8 cellular contexts compared by ENCODE assay signal in the genomic region with DNA sequence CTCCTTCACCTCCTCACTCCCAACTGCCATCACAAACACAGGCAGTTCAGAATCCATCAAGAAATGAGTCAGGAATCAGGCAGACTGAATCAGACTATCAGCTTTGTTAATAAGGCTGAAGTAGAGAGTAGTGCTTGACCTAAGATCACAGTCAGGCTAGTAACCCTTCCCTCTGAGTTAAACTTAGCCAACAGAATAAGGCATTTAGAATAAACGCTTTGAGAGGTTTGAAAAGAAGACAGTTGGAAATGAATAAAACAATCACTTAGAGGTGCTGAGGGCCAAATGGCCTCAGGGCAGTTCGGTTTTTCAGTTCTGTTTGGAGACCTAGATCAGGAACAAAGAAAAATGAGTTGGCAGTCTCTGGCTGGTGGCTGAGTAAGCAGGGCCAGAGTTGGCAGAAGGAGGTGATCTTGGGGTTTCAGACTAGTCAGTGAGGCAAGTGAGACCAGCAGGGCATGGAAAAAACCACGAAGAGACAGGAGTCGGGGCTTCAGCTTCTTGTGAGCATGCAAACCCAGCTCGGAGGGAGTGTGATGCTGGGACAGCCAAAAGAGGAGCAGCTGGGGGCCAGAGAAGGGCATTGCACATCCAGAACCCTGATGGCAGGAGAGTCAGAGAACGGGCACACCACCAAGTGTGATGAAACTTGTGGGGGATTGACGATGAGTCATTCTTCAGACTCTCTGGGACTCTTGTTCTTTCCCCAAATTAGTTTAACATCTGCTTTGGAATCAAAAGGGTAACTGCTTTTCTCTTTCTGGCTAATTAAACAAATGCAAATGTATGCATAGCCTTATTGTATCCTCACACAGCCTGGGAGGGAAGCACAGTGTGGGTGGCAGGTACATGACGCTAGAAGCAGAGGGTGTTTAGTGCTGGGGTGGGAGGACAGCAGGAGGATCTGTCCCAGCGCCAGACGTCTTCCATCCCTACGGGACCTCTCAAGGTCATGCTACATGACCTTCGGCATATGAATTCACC. TPM values are rescaled to one million over a fixed set of nuclear protein-coding genes. Genes with fewer than 3 reads are reported as not detected.
DNase-seq lines count a peak whose midpoint lies in the region; ATAC-seq lines count a peak whose summit lies in the region.

No MANE protein-coding gene starts in this region.

- peaks cover 22% of the 10 kb centered on the region for H3K4me1 Mint-ChIP-seq in stimulated activated effector memory CD8-positive, alpha-beta T cell treated with anti-CD3 and anti-CD28 coated beads, Interleukin-12 subunit alpha, Interleukin-12 subunit beta, amount 100 ng/mL, for 72 hours
- peaks cover 0 to 8% (median 2%) of the 10 kb centered on the region in 3 donors for H3K4me1 Mint-ChIP-seq in CD8-positive, alpha-beta memory T cell

- H3K27me3 ChIP-seq in CD8-positive, alpha-beta memory T cell (ENCODE audit: insufficient read depth, low read length, poor library complexity, severe bottlenecking), result no peaks in the 10 kb centered on the region

- no peaks in the 10 kb centered on the region for H3K9me3 Mint-ChIP-seq in stimulated activated effector memory CD8-positive, alpha-beta T cell treated with anti-CD3 and anti-CD28 coated beads, Interleukin-12 subunit alpha, Interleukin-12 subunit beta, amount 100 ng/mL, for 72 hours
- H3K9me3 Mint-ChIP-seq in CD8-positive, alpha-beta memory T cell, result no peaks in the 10 kb centered on the region

- H3K27ac ChIP-seq in CD8-positive, alpha-beta memory T cell (ENCODE audit: low read depth, low read length), result no peak overlapping the region

- POLR2A ChIA-PET in CD8-positive, alpha-beta memory T cell (lab: Charles Lee), result no interaction called here

- no peaks in the 10 kb centered on the region for H3K36me3 ChIP-seq in CD8-positive, alpha-beta memory T cell (ENCODE audit: insufficient read depth, low read length)

- H3K27ac Mint-ChIP-seq in stimulated activated effector memory CD8-positive, alpha-beta T cell treated with anti-CD3 and anti-CD28 coated beads, Interleukin-12 subunit alpha, Interleukin-12 subunit beta, amount 100 ng/mL, for 72 hours, result peak overlapping the region; percentile 68
- peak overlapping the region in 3 of 8 donors; percentile 11 to 64 (median 37) for H3K27ac Mint-ChIP-seq in CD8-positive, alpha-beta memory T cell

- no peaks in the 10 kb centered on the region for H3K36me3 Mint-ChIP-seq in stimulated activated effector memory CD8-positive, alpha-beta T cell treated with anti-CD3 and anti-CD28 coated beads, Interleukin-12 subunit alpha, Interleukin-12 subunit beta, amount 100 ng/mL, for 72 hours
- H3K36me3 Mint-ChIP-seq in CD8-positive, alpha-beta memory T cell, result peaks cover 0 to 4% (median under 1%) of the 10 kb centered on the region in 3 donors

- ATAC-seq in GM18909 (IDR thresholded peaks at IDR 0.05; ENCODE audit: poor library complexity, unreplicated experiment), result peak; percentile 57
- ATAC-seq in stimulated activated effector memory CD8-positive, alpha-beta T cell treated with anti-CD3 and anti-CD28 coated beads, Interleukin-12 subunit alpha, Interleukin-12 subunit beta, amount 100 ng/mL, for 72 hours, result peak; percentile 89

- H3K27me3 Mint-ChIP-seq in CD8-positive, alpha-beta memory T cell, result no peaks in the 10 kb centered on the region

- no peak overlapping the region for H3K4me3 ChIP-seq in CD8-positive, alpha-beta memory T cell (ENCODE audit: low read length)

- peak overlapping the region; percentile 42 for H3K4me3 Mint-ChIP-seq in stimulated activated effector memory CD8-positive, alpha-beta T cell treated with anti-CD3 and anti-CD28 coated beads, Interleukin-12 subunit alpha, Interleukin-12 subunit beta, amount 100 ng/mL, for 72 hours
- H3K4me3 Mint-ChIP-seq in CD8-positive, alpha-beta memory T cell, result peak overlapping the region in 1 of 7 donors; percentile 19

- H3K9me3 ChIP-seq in CD8-positive, alpha-beta memory T cell (ENCODE audit: low read length), result no peaks in the 10 kb centered on the region

- H3K4me1 ChIP-seq in CD8-positive, alpha-beta memory T cell (ENCODE audit: insufficient read depth, low read length), result no peaks in the 10 kb centered on the region

- DNase-seq in AG08396 (ENCODE audit: low spot score), result peak; percentile 79
- DNase-seq in Kasumi-1 (lab: John Stamatoyannopoulos, UW), result peak; percentile 63 to 73
- DNase-seq in amniotic epithelial cell (ENCODE audit: low read depth), result peak; percentile 80
- peak; percentile 71 for DNase-seq in hepatic stellate cell (ENCODE audit: low spot score)
- DNase-seq in stimulated activated effector memory CD8-positive, alpha-beta T cell treated with anti-CD3 and anti-CD28 coated beads, Interleukin-12 subunit alpha, Interleukin-12 subunit beta, amount 100 ng/mL, for 72 hours (ENCODE audit: low spot score in 2 of 2), result peak in 1 of 2 donors; percentile 64
- DNase-seq in CD8-positive, alpha-beta memory T cell, result no peak
- no peak for DNase-seq in NCI-H1092 (lab: John Stamatoyannopoulos, UW)

- CTCF ChIA-PET in CD8-positive, alpha-beta memory T cell (lab: Charles Lee), result no interaction called here

RNA-seq across cellular contexts. Expression of a gene that starts 54.8 kb away (rescaled TPM):
- 10 to 100 TPM; 12.5 to 13.4 TPM for total RNA-seq in CD8-positive, alpha-beta memory T cell
- polyA plus RNA-seq in CD8-positive, alpha-beta memory T cell, result 15.9 TPM

Comparison
In these comparisons a context has a peak if more than half of its experiments do, and no peak if none do; other contexts are left out.
1. DNase-seq: peak in AG08396 (single experiment), Kasumi-1 (2 of 2), amniotic epithelial cell (single experiment) and hepatic stellate cell (single experiment); none in CD8-positive, alpha-beta memory T cell (0 of 5) and NCI-H1092 (single experiment).